In genomic region chr9:89576404-89576824, GRCh38 we compare ENCODE assay signal across 7 cellular contexts. TPM values are rescaled to one million over a fixed set of nuclear protein-coding genes. Genes with fewer than 3 reads are reported as not detected.
DNase-seq lines count a peak whose midpoint lies in the region; ATAC-seq and TF ChIP-seq lines count a peak whose summit lies in the region.

No MANE protein-coding gene starts in this region.

- DNase-seq in EH (ENCODE audit: low read depth) (peak; percentile 35), IMR-90 (peak; percentile 50), immature natural killer cell (peak; percentile 39 to 42 (median 41)), cortex of kidney (lab: John Stamatoyannopoulos, UW) (no peak)
- DNase-seq in activated CD8-positive, alpha-beta T cell treated with anti-CD3 and anti-CD28 coated beads for 36 hours: no peak
- no peak for DNase-seq in activated CD4-positive, CD25-positive, alpha-beta regulatory T cell (lab: John Stamatoyannopoulos, UW)

- no peaks in the 10 kb centered on the region for H3K36me3 ChIP-seq in IMR-90 (ENCODE audit: control insufficient read depth, insufficient read depth, low read length)

- H3K4me1 ChIP-seq in IMR-90 (ENCODE audit: control insufficient read depth, insufficient read depth, low read length): no peaks in the 10 kb centered on the region

- no peaks in the 10 kb centered on the region; the same call in 1 of the 2 replicates for H3K9me1 ChIP-seq in IMR-90 (ENCODE audit: insufficient read depth, low read length)

- no peak overlapping the region for H2BK15ac ChIP-seq in IMR-90 (ENCODE audit: low read depth, low read length)

- H3K36me3 Mint-ChIP-seq in activated CD8-positive, alpha-beta T cell treated with anti-CD3 and anti-CD28 coated beads for 36 hours (ENCODE audit: low read depth): no peaks in the 10 kb centered on the region
- H3K36me3 Mint-ChIP-seq in immature natural killer cell: no peaks in the 10 kb centered on the region

- H3K79me1 ChIP-seq in IMR-90 (ENCODE audit: low read depth in 1 of 2, low read length in 2 of 2): no peaks in the 10 kb centered on the region

- peak; percentile 62 for TF ChIP-seq CTCF in IMR-90 (conservative IDR thresholded peaks at IDR 0.05; ENCODE audit: low read depth, low read length)
- peak; percentile 91 for TF ChIP-seq CTCF in activated CD8-positive, alpha-beta T cell treated with anti-CD3 and anti-CD28 coated beads for 36 hours (IDR thresholded peaks at IDR 0.05)

- H3K4me3 ChIP-seq in IMR-90 (ENCODE audit: insufficient read depth, low read depth, low read length): no peak overlapping the region

- dilution Hi-C loops in IMR-90 (cut with HindIII; ENCODE audit: low sequenced_read_pairs, unreplicated experiment): no loop called here

- peaks cover 21% of the 10 kb centered on the region for H3K4me1 Mint-ChIP-seq in activated CD8-positive, alpha-beta T cell treated with anti-CD3 and anti-CD28 coated beads for 36 hours (ENCODE audit: low read depth)
- H3K4me1 Mint-ChIP-seq in immature natural killer cell: peaks cover 18 to 26% of the 10 kb centered on the region in 2 donors

- H3K23ac ChIP-seq in IMR-90 (ENCODE audit: low read depth, low read length): no peak overlapping the region

- H3K4me2 ChIP-seq in IMR-90 (ENCODE audit: low read depth, low read length): no peak overlapping the region

- H2AK9ac ChIP-seq in IMR-90 (replicated peaks; ENCODE audit: low read depth, low read length, poor library complexity): no peak overlapping the region

- H3K18ac ChIP-seq in IMR-90 (ENCODE audit: low read depth, low read length): no peak overlapping the region

- TF ChIP-seq RAD21 in IMR-90 (IDR thresholded peaks at IDR 0.05; ENCODE audit: low read length): peak; percentile 56

- BruUV-seq in IMR-90 (replicated peaks; lab: Mats Ljungman, UMichigan): no TSS peak

- no peaks in the 10 kb centered on the region for H3K9me3 ChIP-seq in IMR-90 (ENCODE audit: control insufficient read depth, insufficient read depth, low read length)

- in situ Hi-C loops in IMR-90 (cut with MboI; ENCODE audit: low sequenced_read_pairs): no loop called here

- ATAC-seq in IMR-90 (ENCODE audit: low read depth): no peak
- no peak for ATAC-seq in activated CD8-positive, alpha-beta T cell treated with anti-CD3 and anti-CD28 coated beads for 36 hours
- no peak for ATAC-seq in HG03439 (IDR thresholded peaks at IDR 0.05; ENCODE audit: unreplicated experiment)

- no peak overlapping the region for H4K91ac ChIP-seq in IMR-90 (ENCODE audit: insufficient read depth, low read depth, low read length)

- POLR2A ChIA-PET in IMR-90 (lab: Charles Lee; ENCODE audit: unreplicated experiment): no interaction called here
- POLR2A ChIA-PET in activated CD8-positive, alpha-beta T cell treated with anti-CD3 and anti-CD28 coated beads for 36 hours (lab: Charles Lee): no interaction called here

- no peak overlapping the region for H2AFZ ChIP-seq in IMR-90 (replicated peaks; ENCODE audit: low read length, poor library complexity)

- no peaks in the 10 kb centered on the region for H3K9me3 Mint-ChIP-seq in activated CD8-positive, alpha-beta T cell treated with anti-CD3 and anti-CD28 coated beads for 36 hours
- H3K9me3 Mint-ChIP-seq in immature natural killer cell: no peaks in the 10 kb centered on the region

- H3K27me3 ChIP-seq in IMR-90 (ENCODE audit: control insufficient read depth, insufficient read depth, low read length): peaks cover 9% of the 10 kb centered on the region

- H3K27me3 Mint-ChIP-seq in activated CD8-positive, alpha-beta T cell treated with anti-CD3 and anti-CD28 coated beads for 36 hours: peaks cover 17% of the 10 kb centered on the region
- peaks cover 2 to 11% (median 6%) of the 10 kb centered on the region in 3 donors for H3K27me3 Mint-ChIP-seq in immature natural killer cell (ENCODE audit: low read depth in 3 of 3)

- no peak overlapping the region for H3K9ac ChIP-seq in IMR-90 (ENCODE audit: low read depth, low read length)

- H2BK5ac ChIP-seq in IMR-90 (ENCODE audit: low read depth, low read length, poor library complexity, severe bottlenecking): no peak overlapping the region

- H3K27ac ChIP-seq in IMR-90 (ENCODE audit: insufficient read depth, low read length): no peak overlapping the region

- H3K14ac ChIP-seq in IMR-90 (replicated peaks; ENCODE audit: low read depth, low read length): no peak overlapping the region

- no peak overlapping the region for H4K5ac ChIP-seq in IMR-90 (ENCODE audit: low read depth, low read length)

- no peak overlapping the region for H4K8ac ChIP-seq in IMR-90 (ENCODE audit: low read depth in 2 of 2, low read length in 2 of 2)

- no peaks in the 10 kb centered on the region for H4K20me1 ChIP-seq in IMR-90 (ENCODE audit: insufficient read depth, low read length)

- H2BK120ac ChIP-seq in IMR-90 (ENCODE audit: low read depth, low read length): no peak overlapping the region

- no peak overlapping the region for H3K4ac ChIP-seq in IMR-90 (ENCODE audit: low read depth, low read length)

- no peak overlapping the region for H2BK20ac ChIP-seq in IMR-90 (ENCODE audit: low read depth, low read length)

- CTCF ChIA-PET in IMR-90 (lab: Yijun Ruan, JAX): interaction anchor here (0.6 to 1.6 kb wide), 4 partner anchors 8 to 1154 kb away, joined by 3 to 5 read pairs (median 4); no protein-coding TSS in a partner anchor
- CTCF ChIA-PET in activated CD8-positive, alpha-beta T cell treated with anti-CD3 and anti-CD28 coated beads for 36 hours (lab: Charles Lee): interaction anchor here (0.8 to 3.7 kb wide), 13 partner anchors 9 to 526 kb away, joined by 3 to 22 read pairs (median 6); no protein-coding TSS in a partner anchor

- no peak overlapping the region for H2AK5ac ChIP-seq in IMR-90 (ENCODE audit: low read depth, low read length)

- no peak overlapping the region for H3K56ac ChIP-seq in IMR-90 (ENCODE audit: extremely low read depth, insufficient read depth, low read length)

- no peak overlapping the region for H3K27ac Mint-ChIP-seq in activated CD8-positive, alpha-beta T cell treated with anti-CD3 and anti-CD28 coated beads for 36 hours
- H3K27ac Mint-ChIP-seq in immature natural killer cell: no peak overlapping the region

- intact Hi-C loops in IMR-90 (cut with micrococcal nuclease): loop anchor here (1.0 kb wide), 1 partner anchor 526 kb away; no protein-coding TSS in a partner anchor
- intact Hi-C loops in activated CD8-positive, alpha-beta T cell treated with anti-CD3 and anti-CD28 coated beads for 36 hours (cut with micrococcal nuclease): no loop called here

- no peak overlapping the region for H3K4me3 Mint-ChIP-seq in activated CD8-positive, alpha-beta T cell treated with anti-CD3 and anti-CD28 coated beads for 36 hours
- H3K4me3 Mint-ChIP-seq in immature natural killer cell: no peak overlapping the region

- WGBS in IMR-90 (ENCODE audit: extremely low coverage in 2 of 2, insufficient read length in 1 of 2), 2 experiments: no CpG with 5 or more reads among the region's 3 CpGs

- TF ChIP-seq POLR2A in IMR-90 (IDR thresholded peaks at IDR 0.05; ENCODE audit: low read depth, low read length): no peak

TF ChIP-seq in IMR-90, 13 proteins besides CTCF, POLR2A, EP300 and RAD21:
- TF ChIP-seq NFE2L2 (IDR thresholded peaks at IDR 0.05; ENCODE audit: low read depth, low read length) (no peak), FOS (IDR thresholded peaks at IDR 0.05; ENCODE audit: low read depth, low read length) (no peak), SMC3 (IDR thresholded peaks at IDR 0.05; ENCODE audit: low read depth, low read length) (peak; percentile 48), MAZ (IDR thresholded peaks at IDR 0.05; ENCODE audit: borderline replicate concordance, low read depth, low read length) (no peak), RFX5 (IDR thresholded peaks at IDR 0.05; ENCODE audit: low read depth, low read length) (no peak)

RNA-seq across cellular contexts. Expression of gene GADD45G, which starts 28.4 kb away (rescaled TPM):
- not detected in 2 replicates for total RNA-seq in IMR-90 (2012; rRNA removed)
- polyA plus RNA-seq in IMR-90 (2012; rRNA removed): 0.15 and 0.30 TPM in 2 replicates
- 0.56 and 1.0 TPM in 2 replicates for polyA plus RNA-seq in IMR-90 (2012; cell fraction: cytosol; rRNA removed)
- polyA plus RNA-seq in IMR-90 (2012; cell fraction: nucleus; rRNA removed; ENCODE audit: low replicate concordance): 0.56 and 1.8 TPM in 2 replicates
- total RNA-seq in activated CD8-positive, alpha-beta T cell treated with anti-CD3 and anti-CD28 coated beads for 36 hours: 1 to 10 TPM; 3.7 to 5.0 TPM
- 1 to 10 TPM in 2 of 3 donors, not detected in 1; 1.6 to 2.3 TPM for polyA plus RNA-seq in immature natural killer cell

Comparison
In these comparisons a context has a peak if more than half of its experiments do, and no peak if none do; other contexts are left out.
1. DNase-seq: peak in EH (single experiment), IMR-90 (single experiment) and immature natural killer cell (3 of 3); none in activated CD8-positive, alpha-beta T cell treated with anti-CD3 and anti-CD28 coated beads for 36 hours (single experiment), activated CD4-positive, CD25-positive, alpha-beta regulatory T cell (0 of 4) and cortex of kidney (single experiment).